8 cellular contexts compared by ENCODE assay signal in genomic region chr22:42560781-42561180, GRCh38. TPM values are rescaled to one million over a fixed set of nuclear protein-coding genes. Genes with fewer than 3 reads are reported as not detected.
DNase-seq lines count a peak whose midpoint lies in the region; ATAC-seq, FAIRE-seq and TF ChIP-seq lines count a peak whose summit lies in the region.

No MANE protein-coding gene starts in this region.

- H3K27me3 ChIP-seq in KMS-11 (ENCODE audit: insufficient read depth, low read depth) (no peaks in the 10 kb centered on the region), bronchial epithelial cell (ENCODE audit: control insufficient read depth, insufficient read depth, low read length) (peaks cover 3% of the 10 kb centered on the region), mesendoderm (ENCODE audit: insufficient read depth, low read length, poor library complexity) (no peaks in the 10 kb centered on the region)

- DNase-seq in D721Med (ENCODE audit: insufficient read length, low spot score) (no peak), bronchial epithelial cell (ENCODE audit: low read depth) (peak; percentile 6), mesendoderm (peak; percentile 77), CD1c-positive myeloid dendritic cell (ENCODE audit: extremely low spot score) (no peak), NCI-H226 (no peak)

- TF ChIP-seq CTCF in D721Med (IDR thresholded peaks at IDR 0.05; ENCODE audit: insufficient read depth, missing control alignments) (peak; percentile 41), KMS-11 (conservative IDR thresholded peaks at IDR 0.05; ENCODE audit: low read depth, low read length) (peak; percentile 68), bronchial epithelial cell (IDR thresholded peaks at IDR 0.05; ENCODE audit: insufficient read depth, low read length, severe bottlenecking) (peak; percentile 58)

- no peak overlapping the region for H3K27ac ChIP-seq in KMS-11
- no peak overlapping the region for H3K27ac ChIP-seq in mesendoderm (ENCODE audit: low read depth, low read length)

- H3K56ac ChIP-seq in mesendoderm (ENCODE audit: low read length): peak overlapping the region; percentile 34

- H2BK15ac ChIP-seq in mesendoderm (replicated peaks; ENCODE audit: low read depth): no peak overlapping the region

- no peak overlapping the region for H4K5ac ChIP-seq in mesendoderm (ENCODE audit: low read length)

- H2AFZ ChIP-seq in KMS-11 (ENCODE audit: low read depth): no peak overlapping the region

- H3K4me1 ChIP-seq in KMS-11 (ENCODE audit: low read depth, poor library complexity, severe bottlenecking) (no peaks in the 10 kb centered on the region), mesendoderm (ENCODE audit: control insufficient read depth, low read depth, low read length) (no peaks in the 10 kb centered on the region)

- no peak overlapping the region for H3K23ac ChIP-seq in mesendoderm (ENCODE audit: low read length)

- no peak for ATAC-seq in GM21786 (IDR thresholded peaks at IDR 0.05; ENCODE audit: unreplicated experiment)
- ATAC-seq in HG02885 (IDR thresholded peaks at IDR 0.05; ENCODE audit: poor library complexity, unreplicated experiment): no peak

- H4K20me1 ChIP-seq in KMS-11 (ENCODE audit: insufficient read depth): no peaks in the 10 kb centered on the region

- no peak for FAIRE-seq in D721Med (lab: Jason Lieb, UNC)
- no peak for FAIRE-seq in bronchial epithelial cell (lab: Jason Lieb, UNC)

- no peak overlapping the region for H3K4ac ChIP-seq in mesendoderm (ENCODE audit: low read depth, low read length)

- H2AK5ac ChIP-seq in mesendoderm (ENCODE audit: low read length): no peak overlapping the region

- no peak overlapping the region for H3K18ac ChIP-seq in mesendoderm (ENCODE audit: low read length)

- no CpG with 5 or more reads among the region's 7 CpGs for WGBS in mesendoderm (ENCODE audit: extremely low coverage, insufficient coverage, low lambda C conversion rate)

- H2BK120ac ChIP-seq in mesendoderm (ENCODE audit: low read depth, low read length): no peak overlapping the region

- H3K79me2 ChIP-seq in KMS-11 (ENCODE audit: insufficient read depth, low read depth) (no peaks in the 10 kb centered on the region), mesendoderm (ENCODE audit: control insufficient read depth, insufficient read depth, low read length) (no peaks in the 10 kb centered on the region)

- H3K4me2 ChIP-seq in KMS-11: no peak overlapping the region
- H3K4me2 ChIP-seq in mesendoderm (ENCODE audit: low read length): no peak overlapping the region

- no peak overlapping the region for H4K8ac ChIP-seq in mesendoderm (ENCODE audit: low read depth, low read length)

- H3K36me3 ChIP-seq in KMS-11 (ENCODE audit: insufficient read depth): no peaks in the 10 kb centered on the region
- no peaks in the 10 kb centered on the region for H3K36me3 ChIP-seq in bronchial epithelial cell (ENCODE audit: control insufficient read depth, insufficient read depth, low read length)
- H3K36me3 ChIP-seq in mesendoderm (ENCODE audit: control insufficient read depth, insufficient read depth, low read length): no peaks in the 10 kb centered on the region

- H2BK5ac ChIP-seq in mesendoderm (ENCODE audit: low read length): no peak overlapping the region

- H3K79me1 ChIP-seq in mesendoderm (ENCODE audit: low read length): no peaks in the 10 kb centered on the region

- H3K9ac ChIP-seq in KMS-11: no peak overlapping the region
- H3K9ac ChIP-seq in mesendoderm (ENCODE audit: low read length): no peak overlapping the region

- H3K4me3 ChIP-seq in KMS-11 (IDR thresholded peaks at IDR 0.05; ENCODE audit: insufficient read depth, low read depth, low read length) (no peak overlapping the region), bronchial epithelial cell (ENCODE audit: low read depth, low read length) (no peak overlapping the region), mesendoderm (ENCODE audit: low read length) (no peak overlapping the region)

RNA-seq across cellular contexts. Expression of gene SERHL2, which starts 7.0 kb away (rescaled TPM):
- total RNA-seq in bronchial epithelial cell: 0.79 and 1.4 TPM in 2 replicates
- polyA plus RNA-seq in mesendoderm (2013, experiment 1 of 2): 1.5 TPM
- polyA plus RNA-seq in mesendoderm (2013, experiment 2 of 2): 1.2 TPM

RNA-seq across cellular contexts. Expression of gene RRP7A, which starts 41.2 kb away (rescaled TPM):
- total RNA-seq in bronchial epithelial cell: 30.7 and 39.8 TPM in 2 replicates
- 40.6 TPM for polyA plus RNA-seq in mesendoderm (2013, experiment 1 of 2)
- polyA plus RNA-seq in mesendoderm (2013, experiment 2 of 2): 40.6 TPM

RNA-seq across cellular contexts. Expression of gene POLDIP3, which starts 53.9 kb away (rescaled TPM):
- 16.8 and 25.1 TPM in 2 replicates for total RNA-seq in bronchial epithelial cell
- polyA plus RNA-seq in mesendoderm (2013, experiment 1 of 2): 48.7 TPM
- polyA plus RNA-seq in mesendoderm (2013, experiment 2 of 2): 47.6 TPM

Comparison
In these comparisons a context has a peak if more than half of its experiments do, and no peak if none do; other contexts are left out.
1. DNase-seq: peak in bronchial epithelial cell (single experiment) and mesendoderm (single experiment); none in D721Med (single experiment), CD1c-positive myeloid dendritic cell (single experiment) and NCI-H226 (single experiment).
2. Peak in every context shown above with its lines, with median percentiles within 50 percentile points of each other: CTCF ChIP-seq.